In genomic region chr7:28179081-28180030, GRCh38 we compare ENCODE assay signal across 8 cellular contexts. TPM values are rescaled to one million over a fixed set of nuclear protein-coding genes. Genes with fewer than 3 reads are reported as not detected.
DNase-seq lines count a peak whose midpoint lies in the region; ATAC-seq lines count a peak whose summit lies in the region.

No MANE protein-coding gene starts in this region.

- 2% methylated on average over 97 of the region's 97 CpGs for WGBS in ectodermal cell, 2 experiments

- no peaks in the 10 kb centered on the region for H3K9me3 ChIP-seq in ectodermal cell (ENCODE audit: control insufficient read depth, low read length)

- H3K36me3 ChIP-seq in ectodermal cell (ENCODE audit: control insufficient read depth, insufficient read depth, low read length), result no peaks in the 10 kb centered on the region

- peaks cover 3% of the 10 kb centered on the region for H3K4me1 ChIP-seq in ectodermal cell (ENCODE audit: control insufficient read depth, insufficient read depth, low read length)

- ATAC-seq in HG02884 (IDR thresholded peaks at IDR 0.05; ENCODE audit: unreplicated experiment), result peak; percentile 62

- no peak overlapping the region for H3K27ac ChIP-seq in ectodermal cell (ENCODE audit: insufficient read depth, low read depth, low read length, poor library complexity, severe bottlenecking)

- DNase-seq in NCI-H1436 (lab: John Stamatoyannopoulos, UW) (peak; percentile 40), NCI-H1436 treated with DMSO at 0.1 percent for 48 hours (lab: John Stamatoyannopoulos, UW) (no peak), NCI-H2227 (lab: John Stamatoyannopoulos, UW; ENCODE audit: unreplicated experiment) (peak; percentile 62), medulla oblongata (ENCODE audit: extremely low spot score) (peak; percentile 60)
- DNase-seq in activated CD4-positive, alpha-beta T cell treated with anti-CD3 and anti-CD28 coated beads, Interleukin-2, amount 50 U/mL, for 4 hours, result peak; percentile 58 to 62
- DNase-seq in stimulated activated CD4-positive, alpha-beta T cell treated with anti-CD3 and anti-CD28 coated beads, TNF-alpha, amount 100 ng/mL, for 48 hours (ENCODE audit: low read depth in 3 of 3), result peak in 2 of 3 donors; percentile 27 to 51

- peaks cover 35% of the 10 kb centered on the region for H3K27me3 ChIP-seq in ectodermal cell (ENCODE audit: control insufficient read depth, insufficient read depth, low read length, poor library complexity, severe bottlenecking)

- H3K4me3 ChIP-seq in ectodermal cell (ENCODE audit: insufficient read depth, low read depth, low read length), result peak overlapping the region; percentile 45

RNA-seq across cellular contexts. Expression of gene JAZF1, which starts 1.2 kb away (rescaled TPM):
- 4.6 TPM for polyA plus RNA-seq in ectodermal cell (2013, experiment 1 of 4)
- polyA plus RNA-seq in ectodermal cell (2013, experiment 2 of 4), result 3.7 TPM
- 3.5 TPM for polyA plus RNA-seq in ectodermal cell (2013, experiment 3 of 4)
- polyA plus RNA-seq in ectodermal cell (2013, experiment 4 of 4), result 3.2 TPM
